ENCODE assay signal across 8 cellular contexts in genomic region chr17:31391496-31391949, GRCh38. TPM values are rescaled to one million over a fixed set of nuclear protein-coding genes. Genes with fewer than 3 reads are reported as not detected.
A peak's percentile ranks its signal among the peaks of the same experiment; 100 is the strongest.
DNase-seq lines count a peak whose midpoint lies in the region; ATAC-seq and TF ChIP-seq lines count a peak whose summit lies in the region.

Gene RAB11FIP4, plus strand, starts transcription at chr17:31391675. Its CDS starts 178 bp downstream, at chr17:31391853.

- TF ChIP-seq CTCF in right atrium auricular region (IDR thresholded peaks at IDR 0.05) = no peak
- TF ChIP-seq CTCF in gastrocnemius medialis (IDR thresholded peaks at IDR 0.05 in 4 of 5, conservative IDR thresholded peaks at IDR 0.05 in 1 of 5) = no peak

- peaks cover 6% of the 10 kb centered on the region for H3K4me1 Mint-ChIP-seq in activated T-helper 1 cell treated with anti-CD3 and anti-CD28 coated beads, Interleukin-12 subunit alpha, Interleukin-12 subunit beta, Interleukin-2, Interleukin-4 antibody, amounts not matched to agents 30 ng/mL and 10 ng/mL and 1 ng/mL, durations not matched to agents 14 hours and 24 hours and 36 hours (ENCODE audit: low read depth)

- peaks cover 2% of the 10 kb centered on the region for H3K36me3 Mint-ChIP-seq in activated T-helper 1 cell treated with anti-CD3 and anti-CD28 coated beads, Interleukin-12 subunit alpha, Interleukin-12 subunit beta, Interleukin-2, Interleukin-4 antibody, amounts not matched to agents 30 ng/mL and 10 ng/mL and 1 ng/mL, durations not matched to agents 14 hours and 24 hours and 36 hours (ENCODE audit: low read depth)

- no peaks in the 10 kb centered on the region for H3K9me3 ChIP-seq in right atrium auricular region
- H3K9me3 ChIP-seq in gastrocnemius medialis = no peaks in the 10 kb centered on the region

- H3K9me3 Mint-ChIP-seq in activated T-helper 1 cell treated with anti-CD3 and anti-CD28 coated beads, Interleukin-12 subunit alpha, Interleukin-12 subunit beta, Interleukin-2, Interleukin-4 antibody, amounts not matched to agents 30 ng/mL and 10 ng/mL and 1 ng/mL, durations not matched to agents 14 hours and 24 hours and 36 hours = no peaks in the 10 kb centered on the region

- H3K27ac Mint-ChIP-seq in activated T-helper 1 cell treated with anti-CD3 and anti-CD28 coated beads, Interleukin-12 subunit alpha, Interleukin-12 subunit beta, Interleukin-2, Interleukin-4 antibody, amounts not matched to agents 30 ng/mL and 10 ng/mL and 1 ng/mL, durations not matched to agents 14 hours and 24 hours and 36 hours = peak within 1 kb of the TSS; percentile 11

- in situ Hi-C loops in gastrocnemius medialis (cut with MboI; ENCODE audit: low sequenced_read_pairs in 4 of 4) = no loop called here

- H3K27me3 ChIP-seq in right atrium auricular region (peaks cover 0 to 11% of the 10 kb centered on the region in 2 donors), gastrocnemius medialis (peaks cover 44 to 51% (median 49%) of the 10 kb centered on the region in 3 donors)

- no peak for ATAC-seq in gastrocnemius medialis
- no peak for ATAC-seq in HG02678 (IDR thresholded peaks at IDR 0.05; ENCODE audit: unreplicated experiment)
- no peak for ATAC-seq in GM19395 (IDR thresholded peaks at IDR 0.05; ENCODE audit: unreplicated experiment)

- peak within 1 kb of the TSS; percentile 77 for H3K4me3 Mint-ChIP-seq in activated T-helper 1 cell treated with anti-CD3 and anti-CD28 coated beads, Interleukin-12 subunit alpha, Interleukin-12 subunit beta, Interleukin-2, Interleukin-4 antibody, amounts not matched to agents 30 ng/mL and 10 ng/mL and 1 ng/mL, durations not matched to agents 14 hours and 24 hours and 36 hours

- H3K4me3 ChIP-seq in right atrium auricular region (peak within 1 kb of the TSS; percentile 26 to 56), gastrocnemius medialis (peak within 1 kb of the TSS; percentile 19 to 41 (median 31))

- H3K4me1 ChIP-seq in right atrium auricular region = peaks cover 0 to 17% of the 10 kb centered on the region in 2 donors
- H3K4me1 ChIP-seq in gastrocnemius medialis = peaks cover 0 to 5% of the 10 kb centered on the region in 2 donors

- peak; percentile 12 to 31 for DNase-seq in stimulated activated CD4-positive, alpha-beta T cell treated with anti-CD3 and anti-CD28 coated beads, Interleukin-1b, Interleukin-23, amount 100 ng/mL, for 4 hours (ENCODE audit: low read depth in 2 of 2)
- DNase-seq in stimulated activated CD4-positive, alpha-beta T cell treated with anti-CD3 and anti-CD28 coated beads, Interleukin-2, amount 100 ng/mL, for 48 hours = no peak
- DNase-seq in activated T-helper 1 cell treated with anti-CD3 and anti-CD28 coated beads, Interleukin-12 subunit alpha, Interleukin-12 subunit beta, Interleukin-2, Interleukin-4 antibody, amounts not matched to agents 30 ng/mL and 10 ng/mL and 1 ng/mL, durations not matched to agents 14 hours and 24 hours and 36 hours (ENCODE audit: low spot score) = no peak
- DNase-seq in right atrium auricular region (ENCODE audit: low spot score) (no peak), gastrocnemius medialis (no peak), activated gamma-delta T cell treated with Interleukin-2 at 50 U/mL for 16 hours (no peak)

- intact Hi-C loops in activated T-helper 1 cell treated with anti-CD3 and anti-CD28 coated beads, Interleukin-12 subunit alpha, Interleukin-12 subunit beta, Interleukin-2, Interleukin-4 antibody, amounts not matched to agents 30 ng/mL and 10 ng/mL and 1 ng/mL, durations not matched to agents 14 hours and 24 hours and 36 hours (cut with micrococcal nuclease) = no loop called here
- intact Hi-C loops in gastrocnemius medialis (cut with DNase I; ENCODE audit: low total_unique reads) = no loop called here

- TF ChIP-seq POLR2A in gastrocnemius medialis (IDR thresholded peaks at IDR 0.05) = no peak

- H3K27ac ChIP-seq in right atrium auricular region = no peak within 1 kb of the TSS
- H3K27ac ChIP-seq in gastrocnemius medialis = no peak within 1 kb of the TSS

- no peaks in the 10 kb centered on the region for H3K36me3 ChIP-seq in right atrium auricular region
- H3K36me3 ChIP-seq in gastrocnemius medialis = no peaks in the 10 kb centered on the region

- H3K27me3 Mint-ChIP-seq in activated T-helper 1 cell treated with anti-CD3 and anti-CD28 coated beads, Interleukin-12 subunit alpha, Interleukin-12 subunit beta, Interleukin-2, Interleukin-4 antibody, amounts not matched to agents 30 ng/mL and 10 ng/mL and 1 ng/mL, durations not matched to agents 14 hours and 24 hours and 36 hours (ENCODE audit: insufficient read depth) = peaks cover 59% of the 10 kb centered on the region

RNA-seq across cellular contexts. Expression of gene RAB11FIP4, which starts in this region (rescaled TPM):
- 28.7 and 29.8 TPM in 2 replicates for total RNA-seq in activated T-helper 1 cell treated with anti-CD3 and anti-CD28 coated beads, Interleukin-12 subunit alpha, Interleukin-12 subunit beta, Interleukin-2, Interleukin-4 antibody, amounts not matched to agents 30 ng/mL and 10 ng/mL and 1 ng/mL, durations not matched to agents 14 hours and 24 hours and 36 hours
- 1 to 10 TPM; 4.4 to 7.2 TPM for total RNA-seq in right atrium auricular region
- under 1 TPM in 3 of 4 donors, not detected in 1; 0.09 to 0.22 (median 0.16) TPM for total RNA-seq in gastrocnemius medialis

Comparison
In these comparisons a context has a peak if more than half of its experiments do, and no peak if none do; other contexts are left out.
1. RNA of gene RAB11FIP4 (total RNA-seq): 28.7 to 29.8 TPM in activated T-helper 1 cell treated with anti-CD3 and anti-CD28 coated beads, Interleukin-12 subunit alpha, Interleukin-12 subunit beta, Interleukin-2, Interleukin-4 antibody, amounts not matched to agents 30 ng/mL and 10 ng/mL and 1 ng/mL, durations not matched to agents 14 hours and 24 hours and 36 hours and 4.4 to 7.2 TPM in right atrium auricular region; 0.09 to 0.22 TPM in gastrocnemius medialis; every median in the first group is over 4 times any median in the second.
2. DNase-seq: peak in stimulated activated CD4-positive, alpha-beta T cell treated with anti-CD3 and anti-CD28 coated beads, Interleukin-1b, Interleukin-23, amount 100 ng/mL, for 4 hours (2 of 2); none in stimulated activated CD4-positive, alpha-beta T cell treated with anti-CD3 and anti-CD28 coated beads, Interleukin-2, amount 100 ng/mL, for 48 hours (0 of 2), activated T-helper 1 cell treated with anti-CD3 and anti-CD28 coated beads, Interleukin-12 subunit alpha, Interleukin-12 subunit beta, Interleukin-2, Interleukin-4 antibody, amounts not matched to agents 30 ng/mL and 10 ng/mL and 1 ng/mL, durations not matched to agents 14 hours and 24 hours and 36 hours (single experiment), right atrium auricular region (single experiment), gastrocnemius medialis (0 of 2) and activated gamma-delta T cell treated with Interleukin-2 at 50 U/mL for 16 hours (single experiment).